In genomic region chr12:121494093-121494787, GRCh38 we compare ENCODE assay signal across 9 cellular contexts.
DNase-seq lines count a peak whose midpoint lies in the region; ATAC-seq, FAIRE-seq and TF ChIP-seq lines count a peak whose summit lies in the region.
"Had no signal": no experiment of that assay in that cellular context is flagged by ENCODE, and none has a peak within 500 bp of the region (broad histone marks: within the 10 kb centered on the region; RNA-seq: fewer than 3 reads in every experiment).

No MANE protein-coding gene starts in this region.

- no peaks in the 10 kb centered on the region for H3K27me3 ChIP-seq in GM06990 (replicated peaks; ENCODE audit: control insufficient read depth, insufficient read depth, low read length)

- H3K36me3 ChIP-seq in GM06990 (ENCODE audit: control insufficient read depth, insufficient read depth, low read length) = peaks cover 20% of the 10 kb centered on the region

- H3K4me3 ChIP-seq in GM06990 (replicated peaks; ENCODE audit: low read depth, low read length) (no peak overlapping the region), epithelial cell of esophagus (ENCODE audit: low read length) (no peak overlapping the region)

- ATAC-seq in omental fat pad (ENCODE audit: low FRiP score) (no peak), GM21529 (IDR thresholded peaks at IDR 0.05; ENCODE audit: unreplicated experiment) (no peak)

- FAIRE-seq in urothelium cell line (lab: Jason Lieb, UNC) = no peak
- FAIRE-seq: TTC549 had no signal

- DNase-seq in GM06990 (ENCODE audit: extremely low read depth, insufficient read length) = no peak
- peak; percentile 61 for DNase-seq in NAMALWA (ENCODE audit: low spot score)
- peak; percentile 12 for DNase-seq in activated CD8-positive, alpha-beta memory T cell treated with anti-CD3 and anti-CD28 coated beads, Interleukin-2, amount 50 U/mL, for 1 hour (ENCODE audit: extremely low read depth)
- peak; percentile 37 for DNase-seq in epithelial cell of esophagus (ENCODE audit: low read depth)
- peak; percentile 29 for DNase-seq in omental fat pad (ENCODE audit: low spot score)
- peak; percentile 30 for DNase-seq in urothelium cell line (ENCODE audit: low spot score)
- DNase-seq in SHP77 treated with DMSO at 0.1 percent for 48 hours (lab: John Stamatoyannopoulos, UW) = no peak

- TF ChIP-seq CTCF in GM06990 (IDR thresholded peaks at IDR 0.05; ENCODE audit: insufficient read depth, low read length, poor library complexity, severe bottlenecking) = peak; percentile 95
- peak; percentile 76 for TF ChIP-seq CTCF in epithelial cell of esophagus (IDR thresholded peaks at IDR 0.05; ENCODE audit: insufficient read depth, low read depth, low read length, missing control alignments)
- TF ChIP-seq CTCF in omental fat pad (IDR thresholded peaks at IDR 0.05) = no peak

Comparison
In these comparisons a context has a peak if more than half of its experiments do, and no peak if none do; other contexts are left out.
1. DNase-seq: peak in NAMALWA (single experiment), activated CD8-positive, alpha-beta memory T cell treated with anti-CD3 and anti-CD28 coated beads, Interleukin-2, amount 50 U/mL, for 1 hour (single experiment), epithelial cell of esophagus (single experiment), omental fat pad (single experiment) and urothelium cell line (single experiment); none in GM06990 (single experiment) and SHP77 treated with DMSO at 0.1 percent for 48 hours (single experiment).
2. CTCF ChIP-seq: peak in GM06990 (single experiment) and epithelial cell of esophagus (single experiment); none in omental fat pad (0 of 3).